ENCODE assay signal across 11 cellular contexts in the genomic region with DNA sequence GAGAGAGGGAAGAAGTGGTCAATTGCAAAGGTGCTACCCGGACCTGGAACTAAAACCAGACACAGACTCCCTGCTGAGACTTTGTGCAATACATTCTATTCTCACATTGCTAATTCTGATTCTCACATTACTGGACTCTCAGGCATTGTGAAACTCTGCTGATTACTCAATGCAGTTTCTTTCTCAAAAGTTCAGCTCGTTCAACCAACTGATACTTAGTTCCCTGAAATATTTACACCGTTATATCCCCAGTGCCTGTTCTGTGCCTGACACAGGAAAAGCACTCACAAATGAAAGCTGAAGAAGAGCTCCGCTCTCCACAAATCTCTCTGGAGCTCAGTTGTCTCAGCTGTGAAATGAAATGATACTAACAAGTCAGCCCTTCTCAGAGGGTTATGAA. TPM values are rescaled to one million over a fixed set of nuclear protein-coding genes. Genes with fewer than 3 reads are reported as not detected.
A peak's percentile ranks its signal among the peaks of the same experiment; 100 is the strongest.
DNase-seq lines count a peak whose midpoint lies in the region; ATAC-seq, FAIRE-seq and TF ChIP-seq lines count a peak whose summit lies in the region.
"Had no signal": no experiment of that assay in that cellular context is flagged by ENCODE, and none has a peak within 500 bp of the region (broad histone marks: within the 10 kb centered on the region; RNA-seq: fewer than 3 reads in every experiment).

No MANE protein-coding gene starts in this region.

- WGBS in A549 (ENCODE audit: missing lambda C conversion rate): 23% methylated on average over 4 of the region's 4 CpGs
- 17% methylated on average over 4 of the region's 4 CpGs for WGBS in liver

- H3K4me3 Mint-ChIP-seq in activated CD4-positive, alpha-beta memory T cell treated with anti-CD3 and anti-CD28 coated beads, Interleukin-2, amount 10 ng/mL, durations not matched to agents 7 days and 5 days: no peak overlapping the region
- H3K4me3 Mint-ChIP-seq: CD4-positive, CD25-positive, alpha-beta regulatory T cell; immature natural killer cell had no signal

- H3K36me3 Mint-ChIP-seq in activated CD4-positive, alpha-beta memory T cell treated with anti-CD3 and anti-CD28 coated beads, Interleukin-2, amount 10 ng/mL, durations not matched to agents 7 days and 5 days (ENCODE audit: low read depth): no peaks in the 10 kb centered on the region
- H3K36me3 Mint-ChIP-seq: CD4-positive, CD25-positive, alpha-beta regulatory T cell; immature natural killer cell had no signal

- peaks cover 19% of the 10 kb centered on the region for H3K27me3 Mint-ChIP-seq in activated CD4-positive, alpha-beta memory T cell treated with anti-CD3 and anti-CD28 coated beads, Interleukin-2, amount 10 ng/mL, durations not matched to agents 7 days and 5 days

- no peak for TF ChIP-seq EP300 in A549 (IDR thresholded peaks at IDR 0.05)

- H3K4me1 ChIP-seq in A549 (peaks cover 23% of the 10 kb centered on the region), liver (ENCODE audit: control insufficient read depth in 4 of 4, insufficient read depth in 4 of 4, low read length in 3 of 4) (peaks cover 5 to 49% (median 32%) of the 10 kb centered on the region in 4 donors)

- peak; percentile 12 to 39 for DNase-seq in A549 (ENCODE audit: low read depth in 1 of 2, low spot score in 1 of 2)
- DNase-seq in amniotic epithelial cell (ENCODE audit: low read depth): peak; percentile 94
- no peak for DNase-seq in activated CD4-positive, alpha-beta memory T cell treated with anti-CD3 and anti-CD28 coated beads, Interleukin-2, amount 10 ng/mL, durations not matched to agents 7 days and 5 days
- no peak for DNase-seq in ecto neural progenitor cell (ENCODE audit: low spot score)
- DNase-seq in NCI-H2081 treated with DMSO at 0.1 percent for 48 hours (lab: John Stamatoyannopoulos, UW): no peak
- DNase-seq in NCI-H82 treated with DMSO at 0.1 percent for 48 hours (lab: John Stamatoyannopoulos, UW; ENCODE audit: unreplicated experiment): no peak
- DNase-seq: CD4-positive, CD25-positive, alpha-beta regulatory T cell; immature natural killer cell; stimulated activated CD4-positive, alpha-beta T cell treated with anti-CD3 and anti-CD28 coated beads, Interleukin-4, amount 100 ng/mL, for 1 hour had no signal

- no peak for TF ChIP-seq POLR2A in A549 (IDR thresholded peaks at IDR 0.05; ENCODE audit: low read length)

- CTCF ChIA-PET in A549 (lab: Yijun Ruan, JAX): interaction anchor here (0.7 to 1.7 kb wide), 8 partner anchors 26 to 1425 kb away, joined by 3 to 9 read pairs (median 3); no protein-coding TSS in a partner anchor
- CTCF ChIA-PET in activated CD4-positive, alpha-beta memory T cell treated with anti-CD3 and anti-CD28 coated beads, Interleukin-2, amount 10 ng/mL, durations not matched to agents 7 days and 5 days (lab: Charles Lee): interaction anchor here (0.5 to 1.9 kb wide), 4 partner anchors 19 to 412 kb away, joined by 3 to 8 read pairs (median 4); no protein-coding TSS in a partner anchor

- H3K9ac ChIP-seq in liver (ENCODE audit: low read depth in 1 of 2, low read length in 2 of 2): peak overlapping the region; percentile 37 to 72

- H3K4me3 ChIP-seq in A549 (0 out of 3 replicates have a peak overlapping the region, but pooled peaks have one; percentile 11), liver (ENCODE audit: low read depth in 1 of 3, low read length in 3 of 3) (peak overlapping the region in 1 of 3 donors; percentile 7)

- H3K36me3 ChIP-seq in liver (ENCODE audit: control insufficient read depth in 4 of 4, insufficient read depth in 3 of 4, low read depth in 1 of 4, low read length in 3 of 4): no peaks in the 10 kb centered on the region

- no peak overlapping the region for H3K27ac Mint-ChIP-seq in activated CD4-positive, alpha-beta memory T cell treated with anti-CD3 and anti-CD28 coated beads, Interleukin-2, amount 10 ng/mL, durations not matched to agents 7 days and 5 days
- H3K27ac Mint-ChIP-seq: CD4-positive, CD25-positive, alpha-beta regulatory T cell; immature natural killer cell had no signal

- no peak for TF ChIP-seq CTCF in A549 (IDR thresholded peaks at IDR 0.05)
- TF ChIP-seq CTCF in liver (IDR thresholded peaks at IDR 0.05; ENCODE audit: low read depth, low read length, missing input control): no peak

- H3K9me3 Mint-ChIP-seq in activated CD4-positive, alpha-beta memory T cell treated with anti-CD3 and anti-CD28 coated beads, Interleukin-2, amount 10 ng/mL, durations not matched to agents 7 days and 5 days: no peaks in the 10 kb centered on the region
- H3K9me3 Mint-ChIP-seq: CD4-positive, CD25-positive, alpha-beta regulatory T cell; immature natural killer cell had no signal

- TF ChIP-seq RAD21 in A549 (conservative IDR thresholded peaks at IDR 0.05 in 1 of 2, IDR thresholded peaks at IDR 0.05 in 1 of 2) (no peak), liver (IDR thresholded peaks at IDR 0.05) (no peak)

- peak overlapping the region; percentile 62 for H3K4me2 ChIP-seq in A549

- no peaks in the 10 kb centered on the region for H3K27me3 ChIP-seq in liver (ENCODE audit: control insufficient read depth in 4 of 4, insufficient read depth in 4 of 4, low read length in 3 of 4)

- H3K27ac ChIP-seq in A549: peak overlapping the region; percentile 47 to 70
- peak overlapping the region; percentile 80 to 94 for H3K27ac ChIP-seq in liver (ENCODE audit: low read depth in 1 of 2, low read length in 2 of 2)

- H3K9me3 ChIP-seq in A549: no peaks in the 10 kb centered on the region
- no peaks in the 10 kb centered on the region for H3K9me3 ChIP-seq in liver (ENCODE audit: control insufficient read depth in 4 of 4, low read length in 3 of 4)

- FAIRE-seq in A549 (lab: Jason Lieb, UNC): no peak

- POLR2A ChIA-PET in A549 (lab: Yijun Ruan, JAX): no interaction called here
- POLR2A ChIA-PET in activated CD4-positive, alpha-beta memory T cell treated with anti-CD3 and anti-CD28 coated beads, Interleukin-2, amount 10 ng/mL, durations not matched to agents 7 days and 5 days (lab: Charles Lee): no interaction called here

- peaks cover 24% of the 10 kb centered on the region for H3K4me1 Mint-ChIP-seq in activated CD4-positive, alpha-beta memory T cell treated with anti-CD3 and anti-CD28 coated beads, Interleukin-2, amount 10 ng/mL, durations not matched to agents 7 days and 5 days
- H3K4me1 Mint-ChIP-seq: CD4-positive, CD25-positive, alpha-beta regulatory T cell; immature natural killer cell had no signal

- ATAC-seq in A549: peak in 1 of 2 experiments; percentile 40; a peak in 2 of 6 replicates
- peak; percentile 49 for ATAC-seq in HG03025 (IDR thresholded peaks at IDR 0.05; ENCODE audit: low FRiP score, unreplicated experiment)

TF ChIP-seq in A549, 52 proteins besides CTCF, POLR2A, EP300 and RAD21 (continues in another document):
- no peak for TF ChIP-seq ZFP36 (IDR thresholded peaks at IDR 0.05; ENCODE audit: borderline replicate concordance, partially characterized antibody)

TF ChIP-seq in liver, 16 proteins besides CTCF, POLR2A, EP300 and RAD21 (continues in another document):
- no peak for TF ChIP-seq TAF1 (conservative IDR thresholded peaks at IDR 0.05)
- TF ChIP-seq FOXA1 (IDR thresholded peaks at IDR 0.05): no peak

RNA-seq across cellular contexts. Expression of gene SLPI, which starts 0.5 kb away (rescaled TPM):
- polyA plus RNA-seq in A549 (2011; rRNA removed) (27.0 and 59.1 TPM in 2 replicates), A549 (2017; fragmentation: RNase III; extraction: RNeasy Plus Mini Kit Qiagen cat#74134 plus additional on column Dnase treatment) (3.7 to 4.5 TPM (median 3.7 TPM) in 3 replicates), liver (100 to 1,000 TPM; 128 to 308 TPM)
- polyA plus RNA-seq in A549 (2012; cell fraction: cytosol; rRNA removed): 3.3 and 3.7 TPM in 2 replicates
- polyA plus RNA-seq in A549 (2012; cell fraction: nucleus; rRNA removed): 1.2 and 2.1 TPM in 2 replicates
- 1.4 and 6.6 TPM in 2 replicates for polyA minus RNA-seq in A549 (2011; rRNA and poly(A)+ RNA removed)
- 10 to 100 TPM in 1 of 2 donors, 1 to 10 TPM in 1; 1.9 to 60.1 TPM for total RNA-seq in liver
- total RNA-seq in activated CD4-positive, alpha-beta memory T cell treated with anti-CD3 and anti-CD28 coated beads, Interleukin-2, amount 10 ng/mL, durations not matched to agents 7 days and 5 days: under 1 TPM; 0.40 to 0.45 TPM
- total RNA-seq: CD4-positive, CD25-positive, alpha-beta regulatory T cell had no signal
- polyA plus RNA-seq: CD4-positive, CD25-positive, alpha-beta regulatory T cell; immature natural killer cell had no signal

RNA-seq across cellular contexts. Expression of gene SEMG2, which starts 33.7 kb away (rescaled TPM):
- polyA plus RNA-seq in A549 (2011; rRNA removed) (not detected in 2 replicates), A549 (2017; fragmentation: RNase III; extraction: RNeasy Plus Mini Kit Qiagen cat#74134 plus additional on column Dnase treatment) (not detected in 3 replicates), liver (not detected)
- not detected in 2 replicates for polyA plus RNA-seq in A549 (2012; cell fraction: cytosol; rRNA removed)
- polyA plus RNA-seq in A549 (2012; cell fraction: nucleus; rRNA removed): not detected in 2 replicates
- polyA minus RNA-seq in A549 (2011; rRNA and poly(A)+ RNA removed): not detected in 2 replicates
- total RNA-seq in liver: not detected
- total RNA-seq in activated CD4-positive, alpha-beta memory T cell treated with anti-CD3 and anti-CD28 coated beads, Interleukin-2, amount 10 ng/mL, durations not matched to agents 7 days and 5 days: not detected
- total RNA-seq: CD4-positive, CD25-positive, alpha-beta regulatory T cell had no signal
- polyA plus RNA-seq: CD4-positive, CD25-positive, alpha-beta regulatory T cell; immature natural killer cell had no signal

RNA-seq across cellular contexts. Expression of gene SEMG1, which starts 48.0 kb away (rescaled TPM):
- not detected in 2 replicates for polyA plus RNA-seq in A549 (2011; rRNA removed)
- not detected in 2 replicates for polyA plus RNA-seq in A549 (2012; cell fraction: cytosol; rRNA removed)
- polyA plus RNA-seq in A549 (2012; cell fraction: nucleus; rRNA removed): not detected in 2 replicates
- not detected in 3 replicates for polyA plus RNA-seq in A549 (2017; fragmentation: RNase III; extraction: RNeasy Plus Mini Kit Qiagen cat#74134 plus additional on column Dnase treatment)
- not detected in 2 replicates for polyA minus RNA-seq in A549 (2011; rRNA and poly(A)+ RNA removed)
- total RNA-seq in liver: not detected
- polyA plus RNA-seq in liver: not detected
- not detected for total RNA-seq in activated CD4-positive, alpha-beta memory T cell treated with anti-CD3 and anti-CD28 coated beads, Interleukin-2, amount 10 ng/mL, durations not matched to agents 7 days and 5 days
- total RNA-seq: CD4-positive, CD25-positive, alpha-beta regulatory T cell had no signal
- polyA plus RNA-seq: CD4-positive, CD25-positive, alpha-beta regulatory T cell; immature natural killer cell had no signal

RNA-seq across cellular contexts. Expression of gene RBPJL, which starts 51.8 kb away (rescaled TPM):
- polyA plus RNA-seq in A549 (2011; rRNA removed) (not detected in 2 replicates), A549 (2017; fragmentation: RNase III; extraction: RNeasy Plus Mini Kit Qiagen cat#74134 plus additional on column Dnase treatment) (not detected in 3 replicates), liver (not detected)
- polyA plus RNA-seq in A549 (2012; cell fraction: cytosol; rRNA removed): 0.01 TPM in 1 of 2 replicates, not detected in the other
- polyA plus RNA-seq in A549 (2012; cell fraction: nucleus; rRNA removed): not detected in 2 replicates
- not detected in 2 replicates for polyA minus RNA-seq in A549 (2011; rRNA and poly(A)+ RNA removed)
- not detected for total RNA-seq in liver
- not detected for total RNA-seq in activated CD4-positive, alpha-beta memory T cell treated with anti-CD3 and anti-CD28 coated beads, Interleukin-2, amount 10 ng/mL, durations not matched to agents 7 days and 5 days
- total RNA-seq: CD4-positive, CD25-positive, alpha-beta regulatory T cell had no signal
- polyA plus RNA-seq: CD4-positive, CD25-positive, alpha-beta regulatory T cell; immature natural killer cell had no signal

RNA-seq across cellular contexts. Expression of gene MATN4, which starts 53.2 kb away (rescaled TPM):
- 0.04 TPM in 1 of 2 replicates, not detected in the other for polyA plus RNA-seq in A549 (2011; rRNA removed)
- polyA plus RNA-seq in A549 (2012; cell fraction: cytosol; rRNA removed): 0.14 and 0.17 TPM in 2 replicates
- 0.37 and 0.49 TPM in 2 replicates for polyA plus RNA-seq in A549 (2012; cell fraction: nucleus; rRNA removed)
- polyA plus RNA-seq in A549 (2017; fragmentation: RNase III; extraction: RNeasy Plus Mini Kit Qiagen cat#74134 plus additional on column Dnase treatment): 0.05 to 0.08 TPM (median 0.05 TPM) in 3 replicates
- not detected in 2 replicates for polyA minus RNA-seq in A549 (2011; rRNA and poly(A)+ RNA removed)
- not detected for total RNA-seq in liver
- polyA plus RNA-seq in liver: under 1 TPM in 1 of 2 donors, not detected in 1; 0.05 TPM
- total RNA-seq in activated CD4-positive, alpha-beta memory T cell treated with anti-CD3 and anti-CD28 coated beads, Interleukin-2, amount 10 ng/mL, durations not matched to agents 7 days and 5 days: 1 to 10 TPM in 1 of 2 experiments, under 1 TPM in 1; 0.83 to 1.5 TPM
- total RNA-seq: CD4-positive, CD25-positive, alpha-beta regulatory T cell had no signal
- polyA plus RNA-seq: immature natural killer cell had no signal

Comparison
In these comparisons a context has a peak if more than half of its experiments do, and no peak if none do; other contexts are left out.
1. DNase-seq: peak in A549 (2 of 2) and amniotic epithelial cell (single experiment); none in activated CD4-positive, alpha-beta memory T cell treated with anti-CD3 and anti-CD28 coated beads, Interleukin-2, amount 10 ng/mL, durations not matched to agents 7 days and 5 days (single experiment), ecto neural progenitor cell (single experiment), NCI-H2081 treated with DMSO at 0.1 percent for 48 hours (single experiment) and NCI-H82 treated with DMSO at 0.1 percent for 48 hours (single experiment).